In genomic region chr19:17419491-17420266, GRCh38 we compare ENCODE assay signal across 1 cellular context.
TF ChIP-seq lines count a peak whose summit lies in the region.

TSS of gene MVB12A (plus strand) at chr19:17420047. CDS start at chr19:17420136, 89 bp downstream.

TF ChIP-seq in GM12878, 131 proteins besides CTCF, POLR2A, EP300 and RAD21 (continued from another document and continues in another):
- TF ChIP-seq CEBPZ (IDR thresholded peaks at IDR 0.05; ENCODE audit: low read depth, low read length) (no peak), ZBTB11 (CRISPR knock-in tag; IDR thresholded peaks at IDR 0.05) (peak; percentile 57; the same call in 1 of the 2 replicates), ZNF274 (IDR thresholded peaks at IDR 0.05; ENCODE audit: insufficient read depth, insufficient read length) (no peak), GATAD2B (conservative IDR thresholded peaks at IDR 0.05; ENCODE audit: low read depth) (peak; percentile 49; the same call in 1 of the 2 replicates), POLR2AphosphoS2 (IDR thresholded peaks at IDR 0.05; ENCODE audit: low read depth, low read length) (peak; percentile 85; the same call in 1 of the 2 replicates), CREM (IDR thresholded peaks at IDR 0.05; ENCODE audit: low read depth) (peak; percentile 91), TCF7 (IDR thresholded peaks at IDR 0.05; ENCODE audit: borderline replicate concordance) (no peak), IKZF2 (IDR thresholded peaks at IDR 0.05) (peak; percentile 47 to 48; a peak in 2 of 4 replicates), NFIC (IDR thresholded peaks at IDR 0.05; ENCODE audit: low read depth, low read length) (no peak), HDGF (IDR thresholded peaks at IDR 0.05) (peak; percentile 89; the same call in 1 of the 2 replicates), FOXK2 (IDR thresholded peaks at IDR 0.05) (no peak), NFYA (IDR thresholded peaks at IDR 0.05; ENCODE audit: borderline replicate concordance, low read depth, low read length) (no peak), USF2 (IDR thresholded peaks at IDR 0.05; ENCODE audit: borderline replicate concordance, low read depth, low read length) (no peak; the same call in 1 of the 2 replicates), IRF4 (IDR thresholded peaks at IDR 0.05; ENCODE audit: low read depth, low read length) (no peak), SMARCA5 (IDR thresholded peaks at IDR 0.05) (no peak), MTA3 (IDR thresholded peaks at IDR 0.05; ENCODE audit: borderline replicate concordance, low read length) (no peak), E2F4 (IDR thresholded peaks at IDR 0.05; ENCODE audit: low read depth, low read length) (no peak), LARP7 (IDR thresholded peaks at IDR 0.05) (0 out of 2 replicates have a peak, but pooled peaks have one; percentile 27), EED (IDR thresholded peaks at IDR 0.05; ENCODE audit: low read depth) (peak; percentile 56; the same call in 1 of the 2 replicates), ZNF207 (IDR thresholded peaks at IDR 0.05; ENCODE audit: borderline replicate concordance) (no peak), PBX3 (IDR thresholded peaks at IDR 0.05; ENCODE audit: insufficient replicate concordance, low read depth, low read length) (no peak), RELA (IDR thresholded peaks at IDR 0.05; ENCODE audit: borderline replicate concordance, partially characterized antibody) (no peak), ZBTB4 (CRISPR knock-in tag; IDR thresholded peaks at IDR 0.05) (no peak), NKRF (conservative IDR thresholded peaks at IDR 0.05) (peak; percentile 16; the same call in 1 of the 2 replicates), SKIL (IDR thresholded peaks at IDR 0.05; ENCODE audit: low read depth, poor library complexity, severe bottlenecking) (no peak), POLR2AphosphoS5 (IDR thresholded peaks at IDR 0.05; ENCODE audit: low read length) (no peak), SMAD5 (IDR thresholded peaks at IDR 0.05; ENCODE audit: low read depth) (no peak), KAT2A (conservative IDR thresholded peaks at IDR 0.05; ENCODE audit: control insufficient read depth, low read depth, low read length) (no peak), E2F8 (IDR thresholded peaks at IDR 0.05; ENCODE audit: low read depth, partially characterized antibody) (peak; percentile 82), TARDBP (IDR thresholded peaks at IDR 0.05; ENCODE audit: borderline replicate concordance) (no peak; the same call in 1 of the 2 replicates), CBX5 (IDR thresholded peaks at IDR 0.05; ENCODE audit: low read depth) (0 out of 2 replicates have a peak, but pooled peaks have one; percentile 18), MXI1 (IDR thresholded peaks at IDR 0.05; ENCODE audit: low read depth, low read length) (peak; percentile 94), CHD4 (IDR thresholded peaks at IDR 0.05) (no peak), ZNF24 (IDR thresholded peaks at IDR 0.05) (no peak), IRF5 (IDR thresholded peaks at IDR 0.05; ENCODE audit: borderline replicate concordance) (no peak)
